In genomic region chr11:105024394-105024793, GRCh38 we compare ENCODE assay signal across 24 cellular contexts. TPM values are rescaled to one million over a fixed set of nuclear protein-coding genes. Genes with fewer than 3 reads are reported as not detected.
DNase-seq lines count a peak whose midpoint lies in the region; ATAC-seq and TF ChIP-seq lines count a peak whose summit lies in the region.
"Had no signal": no experiment of that assay in that cellular context is flagged by ENCODE, and none has a peak within 500 bp of the region (broad histone marks: within the 10 kb centered on the region; RNA-seq: fewer than 3 reads in every experiment).

No MANE protein-coding gene starts in this region.

- peaks cover 18% of the 10 kb centered on the region for H3K9me3 Mint-ChIP-seq in Caco-2 (ENCODE audit: unreplicated experiment)
- peaks cover 0 to 3% (median 0%) of the 10 kb centered on the region in 3 donors for H3K9me3 Mint-ChIP-seq in T-cell
- no peaks in the 10 kb centered on the region for H3K9me3 Mint-ChIP-seq in stimulated activated memory B cell treated with anti-CD40 and anti-IgM and Interleukin-4, amounts not matched to agents 10 μg/mL and 1 μg/mL and 100 μg/mL, for 72 hours

- no TSS peak for BruUV-seq in Caco-2 (replicated peaks; lab: Mats Ljungman, UMichigan)

- peak overlapping the region; percentile 13 for H3K4me3 Mint-ChIP-seq in Caco-2 (ENCODE audit: unreplicated experiment)
- H3K4me3 Mint-ChIP-seq in T-cell: no peak overlapping the region
- no peak overlapping the region for H3K4me3 Mint-ChIP-seq in stimulated activated memory B cell treated with anti-CD40 and anti-IgM and Interleukin-4, amounts not matched to agents 10 μg/mL and 1 μg/mL and 100 μg/mL, for 72 hours
- H3K4me3 Mint-ChIP-seq: CD4-positive, CD25-positive, alpha-beta regulatory T cell had no signal

- H2AFZ ChIP-seq in hepatocyte: no peak overlapping the region

- H3K27ac ChIP-seq in hepatocyte: peak overlapping the region; percentile 77
- H3K27ac ChIP-seq in aorta (ENCODE audit: low read depth in 1 of 2, low read length in 2 of 2): no peak overlapping the region
- no peak overlapping the region for H3K27ac ChIP-seq in psoas muscle
- H3K27ac ChIP-seq: A549 had no signal

- POLR2A ChIA-PET in Caco-2 (lab: Charles Lee): no interaction called here
- POLR2A ChIA-PET in T-cell (lab: Charles Lee): no interaction called here

- H3K36me3 Mint-ChIP-seq in Caco-2 (ENCODE audit: insufficient read depth, unreplicated experiment): no peaks in the 10 kb centered on the region
- H3K36me3 Mint-ChIP-seq in T-cell: peaks cover 47% of the 10 kb centered on the region
- H3K36me3 Mint-ChIP-seq in stimulated activated memory B cell treated with anti-CD40 and anti-IgM and Interleukin-4, amounts not matched to agents 10 μg/mL and 1 μg/mL and 100 μg/mL, for 72 hours: peaks cover 45% of the 10 kb centered on the region

- no peaks in the 10 kb centered on the region for H3K36me3 ChIP-seq in Caco-2 (ENCODE audit: control insufficient read depth, insufficient read depth, low read length)
- no peaks in the 10 kb centered on the region for H3K36me3 ChIP-seq in hepatocyte (replicated peaks; ENCODE audit: insufficient read depth, low read depth)
- H3K36me3 ChIP-seq in aorta (ENCODE audit: control insufficient read depth in 1 of 2, insufficient read depth in 2 of 2, low read length in 1 of 2): no peaks in the 10 kb centered on the region
- H3K36me3 ChIP-seq in psoas muscle (ENCODE audit: insufficient read depth in 1 of 2, low read depth in 1 of 2): peaks cover 3 to 5% of the 10 kb centered on the region in 2 donors
- H3K36me3 ChIP-seq: BE2C, MG63 had no signal

- TF ChIP-seq CTCF in Caco-2 (IDR thresholded peaks at IDR 0.05; ENCODE audit: insufficient read depth in 1 of 2, low read depth in 1 of 2, low read length in 1 of 2, severe bottlenecking in 1 of 2, unreplicated experiment in 1 of 2) (no peak), hepatocyte (IDR thresholded peaks at IDR 0.05; ENCODE audit: poor library complexity) (no peak), psoas muscle (IDR thresholded peaks at IDR 0.05) (no peak)

- 27% methylated on average over 1 of the region's 1 CpG for WGBS in hepatocyte (ENCODE audit: low lambda C conversion rate, missing lambda C conversion rate)
- 91 to 100% methylated on average over 1 of the region's 1 CpG for WGBS in aorta, 2 donors
- WGBS in psoas muscle, 3 donors: 95 to 97% (median 96%) methylated on average over 1 of the region's 1 CpG

- no peak overlapping the region for H3K4me2 ChIP-seq in hepatocyte
- H3K4me2 ChIP-seq: A549 had no signal

- CTCF ChIA-PET in Caco-2 (lab: Charles Lee): no interaction called here
- CTCF ChIA-PET in T-cell (lab: Charles Lee): no interaction called here

- H3K79me2 ChIP-seq in hepatocyte: no peaks in the 10 kb centered on the region

- no peaks in the 10 kb centered on the region for H3K9me2 ChIP-seq in hepatocyte (replicated peaks; ENCODE audit: insufficient read depth)

- H3K4me1 Mint-ChIP-seq in Caco-2 (ENCODE audit: low read depth, unreplicated experiment): peaks cover 31% of the 10 kb centered on the region
- H3K4me1 Mint-ChIP-seq in T-cell: peaks cover 25 to 40% (median 28%) of the 10 kb centered on the region in 3 donors
- peaks cover 38% of the 10 kb centered on the region for H3K4me1 Mint-ChIP-seq in stimulated activated memory B cell treated with anti-CD40 and anti-IgM and Interleukin-4, amounts not matched to agents 10 μg/mL and 1 μg/mL and 100 μg/mL, for 72 hours

- H3K4me3 ChIP-seq in Caco-2 (ENCODE audit: low read depth, low read length): no peak overlapping the region
- no peak overlapping the region for H3K4me3 ChIP-seq in hepatocyte
- no peak overlapping the region for H3K4me3 ChIP-seq in aorta (ENCODE audit: low read length in 2 of 2)
- H3K4me3 ChIP-seq in psoas muscle: no peak overlapping the region
- H3K4me3 ChIP-seq: A549, MG63 had no signal

- no peaks in the 10 kb centered on the region for H3K27me3 Mint-ChIP-seq in Caco-2 (ENCODE audit: insufficient read depth, unreplicated experiment)
- no peaks in the 10 kb centered on the region for H3K27me3 Mint-ChIP-seq in T-cell
- H3K27me3 Mint-ChIP-seq in stimulated activated memory B cell treated with anti-CD40 and anti-IgM and Interleukin-4, amounts not matched to agents 10 μg/mL and 1 μg/mL and 100 μg/mL, for 72 hours: no peaks in the 10 kb centered on the region
- H3K27me3 Mint-ChIP-seq: CD4-positive, CD25-positive, alpha-beta regulatory T cell had no signal

- ATAC-seq in T-cell (replicated peaks in 1 of 4): no peak
- ATAC-seq in stimulated activated memory B cell treated with anti-CD40 and anti-IgM and Interleukin-4, amounts not matched to agents 10 μg/mL and 1 μg/mL and 100 μg/mL, for 72 hours: no peak
- ATAC-seq in aorta (ENCODE audit: low FRiP score): no peak
- ATAC-seq in psoas muscle: no peak
- ATAC-seq: A549 had no signal

- peak in 1 of 2 experiments; percentile 24 for DNase-seq in Caco-2
- no peak for DNase-seq in T-cell
- no peak for DNase-seq in hepatocyte (ENCODE audit: low spot score)
- no peak for DNase-seq in aorta
- no peak for DNase-seq in activated effector memory CD4-positive, alpha-beta T cell treated with anti-CD3 and anti-CD28 coated beads, Interleukin-2, amount 50 U/mL, for 16 hours
- no peak for DNase-seq in NCI-H1436 treated with DMSO at 0.1 percent for 48 hours (lab: John Stamatoyannopoulos, UW)
- no peak for DNase-seq in psoas muscle
- DNase-seq: BE2C; Calu3; CD4-positive, CD25-positive, alpha-beta regulatory T cell; DMS153; MG63; NCI-H1417 treated with DMSO at 0.1 percent for 48 hours; NCI-H187 treated with DMSO at 0.1 percent for 48 hours; NCI-H2107; NCI-H446 treated with DMSO at 0.1 percent for 48 hours; NCI-H526 treated with DMSO at 0.1 percent for 48 hours; Right ventricle myocardium superior had no signal

- H3K27ac Mint-ChIP-seq in Caco-2 (ENCODE audit: unreplicated experiment): peak overlapping the region; percentile 73
- H3K27ac Mint-ChIP-seq in T-cell: peak overlapping the region; percentile 8 to 11
- H3K27ac Mint-ChIP-seq in stimulated activated memory B cell treated with anti-CD40 and anti-IgM and Interleukin-4, amounts not matched to agents 10 μg/mL and 1 μg/mL and 100 μg/mL, for 72 hours: peak overlapping the region; percentile 19

- peaks cover 11% of the 10 kb centered on the region for H3K9me3 ChIP-seq in Caco-2
- no peaks in the 10 kb centered on the region for H3K9me3 ChIP-seq in hepatocyte (ENCODE audit: low read depth)
- no peaks in the 10 kb centered on the region for H3K9me3 ChIP-seq in aorta (ENCODE audit: control insufficient read depth, low read length)
- no peaks in the 10 kb centered on the region for H3K9me3 ChIP-seq in psoas muscle
- H3K9me3 ChIP-seq: A549, BE2C, MG63 had no signal

- intact Hi-C loops in Caco-2 (cut with micrococcal nuclease; ENCODE audit: unreplicated experiment): loop anchor here (2.0 kb wide), 1 partner anchor 22 kb away; no protein-coding TSS in a partner anchor
- intact Hi-C loops in aorta (cut with DNase I): no loop called here
- intact Hi-C loops in psoas muscle (cut with DNase I): no loop called here

- H3K4me1 ChIP-seq in Caco-2 (peaks cover 32% of the 10 kb centered on the region), hepatocyte (ENCODE audit: insufficient read depth) (peaks cover 3% of the 10 kb centered on the region), aorta (ENCODE audit: control insufficient read depth in 1 of 2, insufficient read depth in 2 of 2, low read length in 2 of 2) (no peaks in the 10 kb centered on the region), psoas muscle (no peaks in the 10 kb centered on the region)
- H3K4me1 ChIP-seq: A549, BE2C had no signal

- H3K27me3 ChIP-seq in Caco-2 (replicated peaks; ENCODE audit: control insufficient read depth, insufficient read depth, low read length) (no peaks in the 10 kb centered on the region), hepatocyte (no peaks in the 10 kb centered on the region), aorta (ENCODE audit: control insufficient read depth in 1 of 2, insufficient read depth in 2 of 2, low read length in 1 of 2) (no peaks in the 10 kb centered on the region), psoas muscle (ENCODE audit: insufficient read depth in 3 of 3, low read length in 2 of 3) (no peaks in the 10 kb centered on the region)
- H3K27me3 ChIP-seq: BE2C, MG63 had no signal

- H4K20me1 ChIP-seq in hepatocyte (ENCODE audit: insufficient read depth, poor library complexity, severe bottlenecking): no peaks in the 10 kb centered on the region

RNA-seq across cellular contexts. Expression of gene CASP5, which starts 1.4 kb away (rescaled TPM):
- total RNA-seq in Caco-2 (2022) (1.4 and 1.5 TPM in 2 replicates), T-cell (under 1 TPM in 1 of 5 donors, not detected in 4; 0.38 TPM), hepatocyte (2.9 and 6.9 TPM in 2 replicates), aorta (1 to 10 TPM in 1 of 2 donors, under 1 TPM in 1; 0.88 to 2.0 TPM), psoas muscle (not detected)
- polyA plus RNA-seq in hepatocyte (0.46 and 0.92 TPM in 2 replicates), aorta (under 1 TPM in 1 of 2 donors, not detected in 1; 0.88 TPM), psoas muscle (under 1 TPM in 1 of 3 donors, not detected in 2; 0.05 TPM)
- total RNA-seq: Calu3; CD4-positive, CD25-positive, alpha-beta regulatory T cell; G401; H1; LHCN-M2; Right ventricle myocardium superior; RPMI7951 had no signal
- polyA plus RNA-seq: A549, H1 had no signal

RNA-seq across cellular contexts. Expression of gene CASP1, which starts 10.6 kb away (rescaled TPM):
- total RNA-seq in Caco-2 (2022): 0.86 and 1.4 TPM in 2 replicates
- total RNA-seq in T-cell: 10 to 100 TPM; 45.5 to 69.7 (median 53.3) TPM
- total RNA-seq in hepatocyte: 2.0 and 9.7 TPM in 2 replicates
- 2.9 and 4.7 TPM in 2 replicates for polyA plus RNA-seq in hepatocyte
- 10 to 100 TPM; 18.8 to 32.7 TPM for total RNA-seq in aorta
- 10 to 100 TPM; 11.5 to 32.1 TPM for polyA plus RNA-seq in aorta
- total RNA-seq in psoas muscle: 10 to 100 TPM in 1 of 4 donors, 1 to 10 TPM in 3; 1.6 to 10.2 (median 4.3) TPM
- 1 to 10 TPM; 2.6 to 4.5 (median 3.3) TPM for polyA plus RNA-seq in psoas muscle
- total RNA-seq: G401, H1 had no signal
- polyA plus RNA-seq: H1 had no signal

RNA-seq across cellular contexts. Expression of gene CARD16, which starts 20.7 kb away (rescaled TPM):
- total RNA-seq in Caco-2 (2022) (0.77 and 1.5 TPM in 2 replicates), T-cell (10 to 100 TPM; 39.0 to 52.3 (median 44.9) TPM), hepatocyte (3.1 and 11.9 TPM in 2 replicates), aorta (10 to 100 TPM; 11.8 to 30.6 TPM), psoas muscle (1 to 10 TPM; 2.5 to 6.9 (median 3.7) TPM)
- polyA plus RNA-seq in hepatocyte (19.6 and 23.8 TPM in 2 replicates), aorta (10 to 100 TPM; 16.1 to 23.3 TPM), psoas muscle (1 to 10 TPM; 4.1 to 4.7 (median 4.6) TPM)
- total RNA-seq: G401, H1, LHCN-M2 had no signal
- polyA plus RNA-seq: A549, H1 had no signal

RNA-seq across cellular contexts. Expression of gene CASP4, which starts 56.0 kb away (rescaled TPM):
- total RNA-seq in Caco-2 (2022) (41.7 and 42.0 TPM in 2 replicates), T-cell (10 to 100 TPM; 70.3 to 95.8 (median 80.2) TPM), hepatocyte (50.9 and 56.1 TPM in 2 replicates), aorta (100 to 1,000 TPM in 1 of 2 donors, 10 to 100 TPM in 1; 55.5 to 103 TPM), psoas muscle (10 to 100 TPM in 3 of 4 donors, 1 to 10 TPM in 1; 5.5 to 17.8 (median 13.8) TPM)
- polyA plus RNA-seq in hepatocyte (15.8 and 18.8 TPM in 2 replicates), aorta (10 to 100 TPM; 33.6 to 59.6 TPM), psoas muscle (100 to 1,000 TPM in 1 of 3 donors, 1 to 10 TPM in 2; 5.8 to 113 (median 6.9) TPM)
- total RNA-seq: H1 had no signal

Comparison
In these comparisons a context has a peak if more than half of its experiments do, and no peak if none do; other contexts are left out.
1. H3K27ac Mint-ChIP-seq: peak in every context shown above with its lines; median percentile 73 in Caco-2; 19 in stimulated activated memory B cell treated with anti-CD40 and anti-IgM and Interleukin-4, amounts not matched to agents 10 μg/mL and 1 μg/mL and 100 μg/mL, for 72 hours; 10 in T-cell.